ENCODE assay signal across 26 cellular contexts in genomic region chr19:49061000-49061399, GRCh38. TPM values are rescaled to one million over a fixed set of nuclear protein-coding genes. Genes with fewer than 3 reads are reported as not detected.
"Had no signal": no experiment of that assay in that cellular context is flagged by ENCODE, and none has a peak within 500 bp of the region (broad histone marks: within the 10 kb centered on the region; RNA-seq: fewer than 3 reads in every experiment).

No MANE protein-coding gene starts in this region.

- H3K79me2 ChIP-seq: hepatocyte had no signal

- H3K27ac ChIP-seq: esophagus squamous epithelium, gastroesophageal sphincter, hepatocyte, pancreas, stomach, thoracic aorta, transverse colon had no signal

- H2AFZ ChIP-seq: hepatocyte had no signal

- H3K4me3 Mint-ChIP-seq: dendritic cell treated with granulocyte-macrophage colony-stimulating factor and Interleukin-4, amounts not matched to agents 40 ng/mL and 50 ng/mL, for 4 days; effector memory CD8-positive, alpha-beta T cell had no signal

- H3K9me3 Mint-ChIP-seq: dendritic cell treated with granulocyte-macrophage colony-stimulating factor and Interleukin-4, amounts not matched to agents 40 ng/mL and 50 ng/mL, for 4 days; effector memory CD8-positive, alpha-beta T cell had no signal

- H3K9me3 ChIP-seq: esophagus squamous epithelium, gastroesophageal sphincter, pancreas, stomach, thoracic aorta, transverse colon had no signal

- H3K4me2 ChIP-seq: hepatocyte had no signal

- FAIRE-seq: pancreas, small intestine had no signal

- H3K36me3 ChIP-seq: esophagus squamous epithelium, gastroesophageal sphincter, pancreas, stomach, thoracic aorta, transverse colon had no signal

- H3K27ac Mint-ChIP-seq: dendritic cell treated with granulocyte-macrophage colony-stimulating factor and Interleukin-4, amounts not matched to agents 40 ng/mL and 50 ng/mL, for 4 days; effector memory CD8-positive, alpha-beta T cell; progenitor cell of endocrine pancreas had no signal

- H3K27me3 ChIP-seq: pancreas had no signal

- H3K4me3 ChIP-seq: esophagus squamous epithelium, gastroesophageal sphincter, hepatocyte, lung, pancreas, stomach, thoracic aorta, transverse colon had no signal

- DNase-seq: effector memory CD8-positive, alpha-beta T cell; esophagus squamous epithelium; foreskin fibroblast; left colon; left ventricle myocardium superior; mesendoderm; naive B cell; nucleus accumbens; right cardiac atrium; small intestine; stimulated activated CD4-positive, alpha-beta T cell treated with anti-CD3 and anti-CD28 coated beads, Interleukin-12 subunit alpha, Interleukin-12 subunit beta, amount 100 ng/mL, for 4 hours; stimulated activated naive CD4-positive, alpha-beta T cell; stomach; substantia nigra; transverse colon had no signal

- ATAC-seq: effector memory CD8-positive, alpha-beta T cell; gastroesophageal sphincter; left colon; left ventricle myocardium superior; pancreas; right cardiac atrium had no signal

RNA-seq across cellular contexts. Expression of gene CGB7, which starts 3.5 kb away (rescaled TPM):
- total RNA-seq: gastroesophageal sphincter, hepatocyte, left colon, left ventricle myocardium superior, pancreas, stomach, thoracic aorta, urinary bladder had no signal
- polyA plus RNA-seq: neural cell had no signal

RNA-seq across cellular contexts. Expression of gene NTF4, which starts 3.6 kb away (rescaled TPM):
- total RNA-seq: left colon, left ventricle myocardium superior, pancreas, stomach, thoracic aorta, transverse colon had no signal
- polyA plus RNA-seq: neural cell, small intestine had no signal

RNA-seq across cellular contexts. Expression of gene KCNA7, which starts 11.5 kb away (rescaled TPM):
- total RNA-seq: epithelial cell of proximal tubule, esophagus squamous epithelium, gastroesophageal sphincter, hepatocyte, kidney epithelial cell, left colon, lung, pancreas, progenitor cell of endocrine pancreas, stomach, thoracic aorta, urinary bladder had no signal
- polyA plus RNA-seq: hepatocyte, lung, neural cell, pancreas, small intestine, stomach, urinary bladder had no signal

RNA-seq across cellular contexts. Expression of gene CGB8, which starts 12.1 kb away (rescaled TPM):
- total RNA-seq: esophagus squamous epithelium, gastroesophageal sphincter, left colon, left ventricle myocardium superior, lung, pancreas, progenitor cell of endocrine pancreas, right cardiac atrium, stomach, thoracic aorta, transverse colon, urinary bladder had no signal
- polyA plus RNA-seq: lung, neural cell, pancreas, right cardiac atrium, small intestine, stomach, urinary bladder had no signal

RNA-seq across cellular contexts. Expression of gene CGB5, which starts 17.4 kb away (rescaled TPM):
- total RNA-seq: epithelial cell of proximal tubule, gastroesophageal sphincter, kidney epithelial cell, left colon, left ventricle myocardium superior, lung, pancreas, progenitor cell of endocrine pancreas, right cardiac atrium, stomach, thoracic aorta, transverse colon, urinary bladder had no signal
- polyA plus RNA-seq: lung, neural cell, pancreas, right cardiac atrium, small intestine, stomach, urinary bladder had no signal
